In genomic region chr22:49278357-49278756, GRCh38 we compare ENCODE assay signal across 27 cellular contexts.
"Had no signal": no experiment of that assay in that cellular context is flagged by ENCODE, and none has a peak within 500 bp of the region (broad histone marks: within the 10 kb centered on the region; RNA-seq: fewer than 3 reads in every experiment).

No MANE protein-coding gene starts in this region.

- H3K9me3 Mint-ChIP-seq: neural crest cell had no signal

- DNase-seq: hypothalamus; immature natural killer cell; kidney; left colon; left ventricle myocardium inferior; mesendoderm; naive B cell; occipital lobe; psoas muscle; right lobe of liver; stimulated activated CD4-positive, alpha-beta T cell treated with anti-CD3 and anti-CD28 coated beads, Interleukin-2, amount 100 ng/mL, for 24 hours; stimulated activated CD4-positive, alpha-beta T cell treated with anti-CD3 and anti-CD28 coated beads, Interleukin-4, amount 100 ng/mL, for 1 hour; stimulated activated naive B cell treated with anti-CD40 and anti-IgM and Interleukin-4, amounts not matched to agents 10 μg/mL and 1 μg/mL and 100 μg/mL, for 72 hours; stimulated activated naive CD8-positive, alpha-beta T cell treated with anti-CD3 and anti-CD28 coated beads, Interleukin-15, Interleukin-2, amounts not matched to agents 100 U/mL and 50 U/mL, for 24 hours; stomach; testis; thyroid gland; transverse colon; upper lobe of left lung had no signal

- H3K4me3 Mint-ChIP-seq: immature natural killer cell; mesothelial cell of epicardium; naive B cell; nephron; neural crest cell; stimulated activated naive B cell treated with anti-CD40 and anti-IgM and Interleukin-4, amounts not matched to agents 10 μg/mL and 1 μg/mL and 100 μg/mL, for 72 hours had no signal

- H2AFZ ChIP-seq: parathyroid adenoma had no signal

- H3K27ac Mint-ChIP-seq: immature natural killer cell; mesothelial cell of epicardium; naive B cell; nephron; stimulated activated naive B cell treated with anti-CD40 and anti-IgM and Interleukin-4, amounts not matched to agents 10 μg/mL and 1 μg/mL and 100 μg/mL, for 72 hours had no signal

- H3K4me1 ChIP-seq: left ventricle myocardium inferior, parathyroid adenoma, psoas muscle, right lobe of liver, stomach, testis, thyroid gland, transverse colon, upper lobe of left lung, vagina had no signal

- H3K36me3 Mint-ChIP-seq: mesothelial cell of epicardium had no signal

- H3K27me3 ChIP-seq: neutrophil, right lobe of liver, testis, thyroid gland, upper lobe of left lung had no signal

- H3K9ac ChIP-seq: parathyroid adenoma had no signal

- ATAC-seq: left colon; psoas muscle; right lobe of liver; stimulated activated naive B cell treated with anti-CD40 and anti-IgM and Interleukin-4, amounts not matched to agents 10 μg/mL and 1 μg/mL and 100 μg/mL, for 72 hours; stimulated activated naive CD8-positive, alpha-beta T cell treated with anti-CD3 and anti-CD28 coated beads, Interleukin-15, Interleukin-2, amounts not matched to agents 100 U/mL and 50 U/mL, for 24 hours had no signal

- H3K4me2 ChIP-seq: smooth muscle cell had no signal

- H3K9me3 ChIP-seq: neutrophil, psoas muscle, right lobe of liver, testis, thyroid gland, transverse colon, upper lobe of left lung, vagina had no signal

- H3K27ac ChIP-seq: left ventricle myocardium inferior, neutrophil, parathyroid adenoma, psoas muscle, right lobe of liver, stomach, testis, thyroid gland, transverse colon, upper lobe of left lung, vagina had no signal

- H3K36me3 ChIP-seq: left ventricle myocardium inferior, neutrophil, right lobe of liver, stomach, thyroid gland, transverse colon, upper lobe of left lung, vagina had no signal

- H3K4me3 ChIP-seq: left ventricle myocardium inferior, lung, psoas muscle, right lobe of liver, smooth muscle cell, stomach, testis, thyroid gland, transverse colon, upper lobe of left lung, vagina had no signal

- H3K4me1 Mint-ChIP-seq: immature natural killer cell; mesothelial cell of epicardium; nephron; neural crest cell; stimulated activated naive B cell treated with anti-CD40 and anti-IgM and Interleukin-4, amounts not matched to agents 10 μg/mL and 1 μg/mL and 100 μg/mL, for 72 hours had no signal
